ENCODE assay signal across 26 cellular contexts in genomic region chr16:84487358-84487757, GRCh38.
"Had no signal": no experiment of that assay in that cellular context is flagged by ENCODE, and none has a peak within 500 bp of the region (broad histone marks: within the 10 kb centered on the region; RNA-seq: fewer than 3 reads in every experiment).

No MANE protein-coding gene starts in this region.

- H3K4me3 Mint-ChIP-seq: activated CD4-positive, alpha-beta memory T cell treated with anti-CD3 and anti-CD28 coated beads for 36 hours; activated CD4-positive, alpha-beta T cell treated with anti-CD3 and anti-CD28 coated beads, Interleukin-2, amount 10 ng/mL, durations not matched to agents 7 days and 5 days; activated naive CD4-positive, alpha-beta T cell treated with anti-CD3 and anti-CD28 coated beads, Interleukin-2, amount 10 ng/mL, durations not matched to agents 7 days and 5 days; activated naive CD8-positive, alpha-beta T cell treated with anti-CD3 and anti-CD28 coated beads for 36 hours; activated T-helper 17 cell treated with anti-CD3 and anti-CD28 coated beads, Interleukin-2, amount 50 U/mL, for 72 hours; T-cell had no signal

- H3K4me3 ChIP-seq: SK-N-MC had no signal

- H3K9me3 Mint-ChIP-seq: activated CD4-positive, alpha-beta memory T cell treated with anti-CD3 and anti-CD28 coated beads for 36 hours; activated CD4-positive, alpha-beta T cell treated with anti-CD3 and anti-CD28 coated beads, Interleukin-2, amount 10 ng/mL, durations not matched to agents 7 days and 5 days; activated naive CD4-positive, alpha-beta T cell treated with anti-CD3 and anti-CD28 coated beads, Interleukin-2, amount 10 ng/mL, durations not matched to agents 7 days and 5 days; activated naive CD8-positive, alpha-beta T cell treated with anti-CD3 and anti-CD28 coated beads for 36 hours; activated T-helper 17 cell treated with anti-CD3 and anti-CD28 coated beads, Interleukin-2, amount 50 U/mL, for 72 hours; T-cell had no signal

- H3K27ac Mint-ChIP-seq: activated CD4-positive, alpha-beta memory T cell treated with anti-CD3 and anti-CD28 coated beads for 36 hours; activated CD4-positive, alpha-beta T cell treated with anti-CD3 and anti-CD28 coated beads, Interleukin-2, amount 10 ng/mL, durations not matched to agents 7 days and 5 days; activated naive CD4-positive, alpha-beta T cell treated with anti-CD3 and anti-CD28 coated beads, Interleukin-2, amount 10 ng/mL, durations not matched to agents 7 days and 5 days; activated naive CD8-positive, alpha-beta T cell treated with anti-CD3 and anti-CD28 coated beads for 36 hours; activated T-helper 17 cell treated with anti-CD3 and anti-CD28 coated beads, Interleukin-2, amount 50 U/mL, for 72 hours; T-cell had no signal

- ATAC-seq: activated T-helper 17 cell treated with anti-CD3 and anti-CD28 coated beads, Interleukin-2, amount 50 U/mL, for 72 hours; Panc1; Right ventricle myocardium inferior; T-cell had no signal

- DNase-seq: activated CD4-positive, alpha-beta memory T cell treated with anti-CD3 and anti-CD28 coated beads for 36 hours; activated CD4-positive, alpha-beta T cell treated with anti-CD3 and anti-CD28 coated beads, Interleukin-2, amount 10 ng/mL, durations not matched to agents 7 days and 5 days; activated CD4-positive, CD25-positive, alpha-beta regulatory T cell; activated gamma-delta T cell treated with Interleukin-2 at 50 U/mL for 16 hours; activated naive CD4-positive, alpha-beta T cell treated with anti-CD3 and anti-CD28 coated beads, Interleukin-2, amount 10 ng/mL, durations not matched to agents 7 days and 5 days; activated naive CD8-positive, alpha-beta T cell treated with anti-CD3 and anti-CD28 coated beads for 36 hours; activated T-cell treated with anti-CD3 and anti-CD28 coated beads for 4 hours; IMR-90; Kasumi-1; KBM-7; NCI-H1105 treated with DMSO at 0.1 percent for 48 hours; NCI-H1436 treated with DMSO at 0.1 percent for 48 hours; NCI-H187; NCI-H2081; NCI-H510A treated with DMSO at 0.1 percent for 48 hours; NCI-H69; NK-92 treated with Interleukin-12 subunit alpha and Interleukin-12 subunit beta, amount 100 ng/mL, for 24 hours; OCI-M1; RPMI8226; T-cell; T-helper 2 cell; T1000 had no signal

- H3K4me1 Mint-ChIP-seq: activated T-helper 17 cell treated with anti-CD3 and anti-CD28 coated beads, Interleukin-2, amount 50 U/mL, for 72 hours; T-cell had no signal

- H3K27ac ChIP-seq: SK-N-MC had no signal

- H3K27me3 Mint-ChIP-seq: activated CD4-positive, alpha-beta memory T cell treated with anti-CD3 and anti-CD28 coated beads for 36 hours; activated CD4-positive, alpha-beta T cell treated with anti-CD3 and anti-CD28 coated beads, Interleukin-2, amount 10 ng/mL, durations not matched to agents 7 days and 5 days; activated naive CD4-positive, alpha-beta T cell treated with anti-CD3 and anti-CD28 coated beads, Interleukin-2, amount 10 ng/mL, durations not matched to agents 7 days and 5 days; activated naive CD8-positive, alpha-beta T cell treated with anti-CD3 and anti-CD28 coated beads for 36 hours; activated T-helper 17 cell treated with anti-CD3 and anti-CD28 coated beads, Interleukin-2, amount 50 U/mL, for 72 hours; T-cell had no signal
